ENCODE assay signal across 15 cellular contexts in the genomic region with DNA sequence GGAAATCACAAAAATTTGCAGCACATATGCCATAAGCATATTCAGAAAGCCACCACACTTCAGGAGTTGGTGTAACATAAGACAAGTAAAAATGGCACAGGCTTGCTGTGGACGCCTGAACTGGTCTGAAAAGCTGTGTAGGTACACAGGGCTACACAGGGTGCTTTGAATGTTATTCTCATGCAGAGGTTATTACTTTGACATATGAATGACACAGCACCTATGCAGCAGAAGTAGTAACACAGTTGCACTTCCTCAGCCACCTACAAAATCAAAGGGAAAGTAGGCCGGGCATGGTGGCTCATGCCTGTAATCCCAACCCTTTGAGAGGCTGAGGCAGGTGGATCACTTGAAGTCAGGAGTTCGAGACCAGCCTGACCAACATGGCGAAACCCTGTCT.
"Had no signal": no experiment of that assay in that cellular context is flagged by ENCODE, and none has a peak within 500 bp of the region (broad histone marks: within the 10 kb centered on the region; RNA-seq: fewer than 3 reads in every experiment).

No MANE protein-coding gene starts in this region.

- H3K36me3 ChIP-seq: gastroesophageal sphincter, left ventricle myocardium inferior, tibial artery, uterus had no signal

- H3K4me3 Mint-ChIP-seq: activated naive CD4-positive, alpha-beta T cell treated with anti-CD3 and anti-CD28 coated beads, Interleukin-2, amount 10 ng/mL, durations not matched to agents 7 days and 5 days; nephron progenitor cell; T-helper 2 cell treated with Interferon-gamma antibody and Interleukin-4, amounts not matched to agents 5 μg/mL and 100 μg/mL, for 36 hours had no signal

- H3K27me3 Mint-ChIP-seq: activated naive CD4-positive, alpha-beta T cell treated with anti-CD3 and anti-CD28 coated beads, Interleukin-2, amount 10 ng/mL, durations not matched to agents 7 days and 5 days had no signal

- H3K9me3 ChIP-seq: gastroesophageal sphincter, left ventricle myocardium inferior, tibial artery, uterus had no signal

- H3K27ac ChIP-seq: coronary artery, gastroesophageal sphincter, left ventricle myocardium inferior, tibial artery had no signal

- H3K27me3 ChIP-seq: gastroesophageal sphincter, tibial artery, uterus had no signal

- H3K4me1 ChIP-seq: gastroesophageal sphincter, left ventricle myocardium inferior had no signal

- H3K36me3 Mint-ChIP-seq: activated naive CD4-positive, alpha-beta T cell treated with anti-CD3 and anti-CD28 coated beads, Interleukin-2, amount 10 ng/mL, durations not matched to agents 7 days and 5 days had no signal

- ATAC-seq: gastroesophageal sphincter, sciatic nerve had no signal

- H3K4me3 ChIP-seq: coronary artery, gastroesophageal sphincter, left ventricle myocardium inferior, tibial artery, uterus had no signal

- DNase-seq: activated naive CD4-positive, alpha-beta T cell treated with anti-CD3 and anti-CD28 coated beads, Interleukin-2, amount 10 ng/mL, durations not matched to agents 7 days and 5 days; central memory CD4-positive, alpha-beta T cell; effector memory CD4-positive, alpha-beta T cell; kidney; left ventricle myocardium inferior; mesendoderm; nephron progenitor cell; stimulated activated CD4-positive, alpha-beta T cell treated with anti-CD3 and anti-CD28 coated beads, Interleukin-2, amount 100 ng/mL, for 48 hours; SW 1271; tibial artery; uterus had no signal

- H3K27ac Mint-ChIP-seq: activated naive CD4-positive, alpha-beta T cell treated with anti-CD3 and anti-CD28 coated beads, Interleukin-2, amount 10 ng/mL, durations not matched to agents 7 days and 5 days; nephron progenitor cell; T-helper 2 cell treated with Interferon-gamma antibody and Interleukin-4, amounts not matched to agents 5 μg/mL and 100 μg/mL, for 36 hours had no signal
